In genomic region chr9:105976257-105976656, GRCh38 we compare ENCODE assay signal across 1 cellular context.
TF ChIP-seq lines count a peak whose summit lies in the region.

No MANE protein-coding gene starts in this region.

TF ChIP-seq in GM23338, 12 proteins besides CTCF, POLR2A, EP300 and RAD21 (continued from another document):
- no peak for TF ChIP-seq REST (IDR thresholded peaks at IDR 0.05; ENCODE audit: unreplicated experiment)
- TF ChIP-seq ZNF114 (CRISPR knock-in tag; IDR thresholded peaks at IDR 0.05), result no peak
- no peak for TF ChIP-seq POLR2AphosphoS5 (IDR thresholded peaks at IDR 0.05; ENCODE audit: low read depth)
- no peak for TF ChIP-seq JUNB (IDR thresholded peaks at IDR 0.05; ENCODE audit: unreplicated experiment)
- TF ChIP-seq ETS1 (IDR thresholded peaks at IDR 0.05), result no peak
- TF ChIP-seq ZNF331 (CRISPR knock-in tag; IDR thresholded peaks at IDR 0.05; ENCODE audit: low read depth), result no peak
- TF ChIP-seq CREB1 (CRISPR knock-in tag; IDR thresholded peaks at IDR 0.05; ENCODE audit: low read depth), result no peak
- no peak for TF ChIP-seq ZNF462 (CRISPR knock-in tag; IDR thresholded peaks at IDR 0.05)
- no peak for TF ChIP-seq EZH2phosphoT487 (IDR thresholded peaks at IDR 0.05; ENCODE audit: unreplicated experiment)
